Comparison of ENCODE assay signal across 1 cellular context in genomic region chr18:51278045-51278649, GRCh38.
A peak's percentile ranks its signal among the peaks of the same experiment; 100 is the strongest.
TF ChIP-seq lines count a peak whose summit lies in the region.

No MANE protein-coding gene starts in this region.

TF ChIP-seq in HepG2, 621 proteins besides CTCF, POLR2A, EP300 and RAD21 (continued from another document):
- TF ChIP-seq NONO (IDR thresholded peaks at IDR 0.05) = no peak
- no peak for TF ChIP-seq NONO (CRISPR knock-in tag; conservative IDR thresholded peaks at IDR 0.05)
- TF ChIP-seq SMC3 (IDR thresholded peaks at IDR 0.05; ENCODE audit: low read length) = peak; percentile 56; the same call in 1 of the 2 replicates
- TF ChIP-seq HIC2 (CRISPR knock-in tag; IDR thresholded peaks at IDR 0.05; ENCODE audit: low read depth) = 0 out of 2 replicates have a peak, but pooled peaks have one; percentile 23
- TF ChIP-seq ZNF644 (CRISPR knock-in tag; IDR thresholded peaks at IDR 0.05; ENCODE audit: low read depth) = 0 out of 2 replicates have a peak, but pooled peaks have one; percentile 43
